In the genomic region with DNA sequence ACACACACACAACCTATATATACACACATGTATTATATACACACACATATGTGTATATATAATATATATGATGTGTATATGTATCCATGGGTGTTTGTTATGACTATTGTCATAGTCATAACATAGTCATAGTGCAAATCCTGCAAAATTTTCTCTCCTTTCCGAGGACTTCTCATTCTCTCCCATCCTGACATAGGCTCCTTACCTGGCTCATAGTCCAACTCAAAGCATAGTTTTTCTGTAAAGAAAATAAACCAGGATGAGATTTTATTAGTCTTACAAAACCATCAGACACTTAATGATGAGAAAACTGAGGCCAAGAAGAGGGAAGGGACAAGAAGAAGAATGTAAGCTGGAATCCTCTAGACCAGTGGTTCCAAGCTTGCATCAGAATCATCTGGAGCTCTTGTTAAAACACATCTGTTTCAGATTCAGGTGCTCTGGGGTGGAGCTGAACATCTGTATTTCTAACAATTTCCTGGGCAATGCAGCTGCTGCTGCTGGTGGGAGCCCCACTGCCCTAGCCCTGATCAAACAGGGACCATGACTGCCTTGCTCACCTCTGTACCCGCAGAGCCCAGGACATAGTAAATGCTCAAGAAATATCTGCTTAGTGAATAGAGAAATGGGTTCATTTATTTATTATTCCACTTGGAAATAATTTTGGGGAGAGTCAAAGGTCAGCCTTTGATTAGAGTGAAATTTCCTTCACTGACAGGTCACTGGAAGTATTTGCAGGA, we compare ENCODE assay signal across 1 cellular context.
TF ChIP-seq lines count a peak whose summit lies in the region.

No MANE protein-coding gene starts in this region.

TF ChIP-seq in K562, 482 proteins besides CTCF, POLR2A, EP300 and RAD21:
- TF ChIP-seq, protein P1, sequence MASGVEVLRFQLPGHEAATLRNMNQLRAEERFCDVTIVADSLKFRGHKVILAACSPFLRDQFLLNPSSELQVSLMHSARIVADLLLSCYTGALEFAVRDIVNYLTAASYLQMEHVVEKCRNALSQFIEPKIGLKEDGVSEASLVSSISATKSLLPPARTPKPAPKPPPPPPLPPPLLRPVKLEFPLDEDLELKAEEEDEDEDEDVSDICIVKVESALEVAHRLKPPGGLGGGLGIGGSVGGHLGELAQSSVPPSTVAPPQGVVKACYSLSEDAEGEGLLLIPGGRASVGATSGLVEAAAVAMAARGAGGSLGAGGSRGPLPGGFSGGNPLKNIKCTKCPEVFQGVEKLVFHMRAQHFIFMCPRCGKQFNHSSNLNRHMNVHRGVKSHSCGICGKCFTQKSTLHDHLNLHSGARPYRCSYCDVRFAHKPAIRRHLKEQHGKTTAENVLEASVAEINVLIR (CRISPR knock-in tag; IDR thresholded peaks at IDR 0.05): no peak
- TF ChIP-seq ZNF589 (CRISPR knock-in tag; IDR thresholded peaks at IDR 0.05; ENCODE audit: low read depth): peak; percentile 74; the same call in 1 of the 2 replicates
